In genomic region chr18:77249583-77250500, GRCh38 we compare ENCODE assay signal across 8 cellular contexts. TPM values are rescaled to one million over a fixed set of nuclear protein-coding genes. Genes with fewer than 3 reads are reported as not detected.
A peak's percentile ranks its signal among the peaks of the same experiment; 100 is the strongest.
DNase-seq lines count a peak whose midpoint lies in the region; ATAC-seq and TF ChIP-seq lines count a peak whose summit lies in the region.

GALR1 (plus strand) TSS chr18:77249848; CDS start chr18:77250549, 701 bp downstream.

- H3K9me3 Mint-ChIP-seq in activated T-cell treated with anti-CD3 and anti-CD28 coated beads, Interleukin-2, amount 50 U/mL, for 4 hours = peaks cover 13% of the 10 kb centered on the region

- no peak for DNase-seq in activated T-cell treated with anti-CD3 and anti-CD28 coated beads, Interleukin-2, amount 50 U/mL, for 4 hours
- DNase-seq in activated T-cell treated with anti-CD3 and anti-CD28 coated beads, Interleukin-2, amount 50 U/mL, for 1 hour = no peak
- no peak for DNase-seq in astrocyte of the cerebellum (ENCODE audit: low read depth)
- peak in 1 of 2 donors; percentile 65 for DNase-seq in left lung
- DNase-seq in tibial artery = no peak
- DNase-seq in G401 (ENCODE audit: low spot score) = no peak
- no peak for DNase-seq in HCEC 1CT

- intact Hi-C loops in left lung (cut with DNase I) = no loop called here
- intact Hi-C loops in tibial artery (cut with DNase I; ENCODE audit: low total_unique reads) = no loop called here

- ATAC-seq in activated T-cell treated with anti-CD3 and anti-CD28 coated beads, Interleukin-2, amount 50 U/mL, for 4 hours = peak; percentile 44 to 53
- ATAC-seq in left lung (peak; percentile 22), HG03045 (IDR thresholded peaks at IDR 0.05; ENCODE audit: unreplicated experiment) (no peak)

- peaks cover 12% of the 10 kb centered on the region for H3K4me1 Mint-ChIP-seq in activated T-cell treated with anti-CD3 and anti-CD28 coated beads, Interleukin-2, amount 50 U/mL, for 4 hours (ENCODE audit: low read depth)

- H3K4me1 ChIP-seq in left lung (peaks cover 5 to 15% of the 10 kb centered on the region in 2 donors), tibial artery (peaks cover 0 to 31% (median 18%) of the 10 kb centered on the region in 4 donors)

- peaks cover 64% of the 10 kb centered on the region for H3K27me3 Mint-ChIP-seq in activated T-cell treated with anti-CD3 and anti-CD28 coated beads, Interleukin-2, amount 50 U/mL, for 4 hours (ENCODE audit: low read depth)

- peak within 1 kb of the TSS; percentile 36 for H3K4me3 ChIP-seq in astrocyte of the cerebellum (ENCODE audit: low read depth, low read length)
- peak within 1 kb of the TSS; percentile 9 to 12 for H3K4me3 ChIP-seq in left lung
- H3K4me3 ChIP-seq in tibial artery = peak within 1 kb of the TSS; percentile 27

- no peak within 1 kb of the TSS for H3K27ac ChIP-seq in left lung
- no peak within 1 kb of the TSS for H3K27ac ChIP-seq in tibial artery

- peak within 1 kb of the TSS; percentile 50 for H3K4me3 Mint-ChIP-seq in activated T-cell treated with anti-CD3 and anti-CD28 coated beads, Interleukin-2, amount 50 U/mL, for 4 hours

- no peak for TF ChIP-seq CTCF in astrocyte of the cerebellum (IDR thresholded peaks at IDR 0.05; ENCODE audit: low read depth, low read length, missing control alignments)
- TF ChIP-seq CTCF in left lung (IDR thresholded peaks at IDR 0.05) = no peak
- TF ChIP-seq CTCF in tibial artery (IDR thresholded peaks at IDR 0.05) = no peak

- no peaks in the 10 kb centered on the region for H3K36me3 Mint-ChIP-seq in activated T-cell treated with anti-CD3 and anti-CD28 coated beads, Interleukin-2, amount 50 U/mL, for 4 hours (ENCODE audit: insufficient read depth)

- H3K36me3 ChIP-seq in left lung = no peaks in the 10 kb centered on the region
- H3K36me3 ChIP-seq in tibial artery = no peaks in the 10 kb centered on the region

- H3K27me3 ChIP-seq in left lung (peaks cover 43 to 97% of the 10 kb centered on the region in 2 donors), tibial artery (peaks cover 0 to 45% of the 10 kb centered on the region in 2 donors)

- in situ Hi-C loops in astrocyte of the cerebellum (cut with HindIII; ENCODE audit: low sequenced_read_pairs) (no loop called here), G401 (cut with HindIII; ENCODE audit: low sequenced_read_pairs) (no loop called here)

- H3K9me3 ChIP-seq in left lung (peaks cover 0 to 3% of the 10 kb centered on the region in 2 donors), tibial artery (no peaks in the 10 kb centered on the region)

RNA-seq across cellular contexts. Expression of gene GALR1, which starts in this region (rescaled TPM):
- total RNA-seq in activated T-cell treated with anti-CD3 and anti-CD28 coated beads, Interleukin-2, amount 50 U/mL, for 4 hours = not detected
- not detected for total RNA-seq in left lung
- not detected in 2 replicates for total RNA-seq in G401 (2014; rRNA removed; shearing (Covaris generic))

Comparison
In these comparisons a context has a peak if more than half of its experiments do, and no peak if none do; other contexts are left out.
1. Peak in ATAC-seq in activated T-cell treated with anti-CD3 and anti-CD28 coated beads, Interleukin-2, amount 50 U/mL, for 4 hours; RNA of the gene not detected or under 1 TPM.
2. Peak in ATAC-seq and H3K4me3 ChIP-seq in left lung; RNA of the gene not detected or under 1 TPM.